19 cellular contexts compared by ENCODE assay signal in genomic region chr3:96192951-96193350, GRCh38.
DNase-seq lines count a peak whose midpoint lies in the region; FAIRE-seq and TF ChIP-seq lines count a peak whose summit lies in the region.
"Had no signal": no experiment of that assay in that cellular context is flagged by ENCODE, and none has a peak within 500 bp of the region (broad histone marks: within the 10 kb centered on the region; RNA-seq: fewer than 3 reads in every experiment).

No MANE protein-coding gene starts in this region.

- H3K9me3 ChIP-seq in mesenchymal stem cell (ENCODE audit: control insufficient read depth, low read length) (no peaks in the 10 kb centered on the region), OCI-LY7 (ENCODE audit: low read length) (0 out of 2 replicates have a peak, but pooled peaks cover 3% of the 10 kb centered on the region)
- H3K9me3 ChIP-seq: SK-N-SH had no signal

- no peak overlapping the region for H3K18ac ChIP-seq in mesenchymal stem cell (ENCODE audit: low read depth in 1 of 2, low read length in 2 of 2)

- no peaks in the 10 kb centered on the region for H4K20me1 ChIP-seq in OCI-LY7 (ENCODE audit: insufficient read depth, low read length)

- CTCF ChIA-PET in OCI-LY7 (lab: Charles Lee; ENCODE audit: unreplicated experiment): no interaction called here

- no peak overlapping the region for H2BK120ac ChIP-seq in mesenchymal stem cell (ENCODE audit: low read depth, low read length)

- no peaks in the 10 kb centered on the region for H3K79me2 ChIP-seq in OCI-LY7 (ENCODE audit: insufficient read depth, low read depth, low read length)

- no peak overlapping the region for H3K4me3 ChIP-seq in bronchial epithelial cell (ENCODE audit: low read depth, low read length)
- H3K4me3 ChIP-seq in mesenchymal stem cell (ENCODE audit: insufficient read depth in 1 of 2, low read depth in 1 of 2, low read length in 2 of 2): no peak overlapping the region
- H3K4me3 ChIP-seq in OCI-LY7 (ENCODE audit: low read depth, low read length, poor library complexity, severe bottlenecking): no peak overlapping the region
- H3K4me3 ChIP-seq: GM23338 had no signal

- no peak overlapping the region for H2BK12ac ChIP-seq in mesenchymal stem cell (ENCODE audit: low read length in 2 of 2)

- H3K36me3 ChIP-seq in bronchial epithelial cell (ENCODE audit: control insufficient read depth, insufficient read depth, low read length): no peaks in the 10 kb centered on the region
- H3K36me3 ChIP-seq in mesenchymal stem cell (ENCODE audit: control insufficient read depth in 1 of 2, insufficient read depth in 2 of 2, low read depth in 1 of 2, low read length in 2 of 2): no peaks in the 10 kb centered on the region
- no peaks in the 10 kb centered on the region for H3K36me3 ChIP-seq in OCI-LY7 (ENCODE audit: insufficient read depth, low read length)

- BruUV-seq in OCI-LY7 (replicated peaks; lab: Mats Ljungman, UMichigan): no TSS peak

- intact Hi-C loops in OCI-LY7 (cut with micrococcal nuclease; ENCODE audit: unreplicated experiment): no loop called here

- H4K8ac ChIP-seq in mesenchymal stem cell (ENCODE audit: low read length): no peak overlapping the region

- no peaks in the 10 kb centered on the region for H3K79me1 ChIP-seq in mesenchymal stem cell (replicated peaks; ENCODE audit: low read length, poor library complexity, severe bottlenecking)

- H4K91ac ChIP-seq in mesenchymal stem cell (ENCODE audit: low read length): no peak overlapping the region

- H2AFZ ChIP-seq in mesenchymal stem cell (ENCODE audit: low read depth, low read length): no peak overlapping the region
- H2AFZ ChIP-seq in OCI-LY7 (ENCODE audit: low read length): no peak overlapping the region
- H2AFZ ChIP-seq: GM23338 had no signal

- no peak overlapping the region for H3K4me2 ChIP-seq in mesenchymal stem cell (ENCODE audit: low read length, poor library complexity, severe bottlenecking)
- H3K4me2 ChIP-seq in OCI-LY7 (ENCODE audit: low read length): no peak overlapping the region
- H3K4me2 ChIP-seq: GM23338, SK-N-SH had no signal

- POLR2A ChIA-PET in OCI-LY7 (lab: Charles Lee): no interaction called here

- no peak for FAIRE-seq in bronchial epithelial cell (lab: Jason Lieb, UNC)

- DNase-seq in NCI-H1105 treated with DMSO at 0.1 percent for 48 hours (lab: John Stamatoyannopoulos, UW) (peak; percentile 37), NCI-H1105 (lab: John Stamatoyannopoulos, UW) (no peak), DMS53 treated with DMSO at 0.1 percent for 48 hours (lab: John Stamatoyannopoulos, UW; ENCODE audit: unreplicated experiment) (peak; percentile 37), bronchial epithelial cell (ENCODE audit: low read depth) (peak; percentile 9), mesenchymal stem cell (peak; percentile 2), OCI-LY7 (ENCODE audit: low spot score) (no peak), EL (no peak), NOMO-1 (lab: John Stamatoyannopoulos, UW; ENCODE audit: unreplicated experiment in 2 of 2) (no peak)
- DNase-seq: AML-193, GDM1, KG1, NCI-H2107, NCI-H226, NCI-H524, SHP77 treated with DMSO at 0.1 percent for 48 hours, SK-N-SH had no signal

- no peak overlapping the region for H2BK5ac ChIP-seq in mesenchymal stem cell (ENCODE audit: low read depth, low read length, poor library complexity, severe bottlenecking)

- H3K4ac ChIP-seq in mesenchymal stem cell (ENCODE audit: low read depth in 1 of 2, low read length in 2 of 2): no peak overlapping the region

- no peak overlapping the region for H3K23ac ChIP-seq in mesenchymal stem cell (ENCODE audit: low read length in 2 of 2)

- H3K9me2 ChIP-seq in OCI-LY7 (ENCODE audit: insufficient read depth, low read length): no peaks in the 10 kb centered on the region
- H3K9me2 ChIP-seq: SK-N-SH had no signal

- H3K4me1 ChIP-seq in mesenchymal stem cell (ENCODE audit: control insufficient read depth, insufficient read depth, low read depth, low read length): no peaks in the 10 kb centered on the region
- no peaks in the 10 kb centered on the region for H3K4me1 ChIP-seq in OCI-LY7 (ENCODE audit: insufficient read depth, low read length, poor library complexity, severe bottlenecking)

- H3K27ac ChIP-seq in mesenchymal stem cell (ENCODE audit: low read length, poor library complexity, severe bottlenecking): no peak overlapping the region
- no peak overlapping the region for H3K27ac ChIP-seq in OCI-LY7 (ENCODE audit: low read depth, low read length, poor library complexity, severe bottlenecking)
- H3K27ac ChIP-seq: 22Rv1, C4-2B had no signal

- H2BK15ac ChIP-seq in mesenchymal stem cell (ENCODE audit: low read depth, poor library complexity, severe bottlenecking): no peak overlapping the region

- H3K27me3 ChIP-seq in bronchial epithelial cell (ENCODE audit: control insufficient read depth, insufficient read depth, low read length) (no peaks in the 10 kb centered on the region), mesenchymal stem cell (ENCODE audit: control insufficient read depth in 1 of 2, insufficient read depth in 1 of 2, low read length in 2 of 2) (no peaks in the 10 kb centered on the region)

- TF ChIP-seq CTCF in bronchial epithelial cell (IDR thresholded peaks at IDR 0.05; ENCODE audit: insufficient read depth, low read length, severe bottlenecking) (no peak), OCI-LY7 (conservative IDR thresholded peaks at IDR 0.05; ENCODE audit: low read length) (no peak)

- no peak overlapping the region for H3K9ac ChIP-seq in mesenchymal stem cell (ENCODE audit: low read length)
- H3K9ac ChIP-seq: SK-N-SH had no signal

- WGBS in mesenchymal stem cell: 68% methylated on average over 3 of the region's 3 CpGs

- no peak overlapping the region for H3K14ac ChIP-seq in mesenchymal stem cell (ENCODE audit: low read length in 2 of 2)

- no peak overlapping the region for H2AK5ac ChIP-seq in mesenchymal stem cell (ENCODE audit: low read length, severe bottlenecking)

Comparison
In these comparisons a context has a peak if more than half of its experiments do, and no peak if none do; other contexts are left out.
1. DNase-seq: peak in NCI-H1105 treated with DMSO at 0.1 percent for 48 hours (single experiment), DMS53 treated with DMSO at 0.1 percent for 48 hours (single experiment), bronchial epithelial cell (single experiment) and mesenchymal stem cell (single experiment); none in NCI-H1105 (single experiment), OCI-LY7 (single experiment), EL (single experiment) and NOMO-1 (0 of 2).